In the genomic region with DNA sequence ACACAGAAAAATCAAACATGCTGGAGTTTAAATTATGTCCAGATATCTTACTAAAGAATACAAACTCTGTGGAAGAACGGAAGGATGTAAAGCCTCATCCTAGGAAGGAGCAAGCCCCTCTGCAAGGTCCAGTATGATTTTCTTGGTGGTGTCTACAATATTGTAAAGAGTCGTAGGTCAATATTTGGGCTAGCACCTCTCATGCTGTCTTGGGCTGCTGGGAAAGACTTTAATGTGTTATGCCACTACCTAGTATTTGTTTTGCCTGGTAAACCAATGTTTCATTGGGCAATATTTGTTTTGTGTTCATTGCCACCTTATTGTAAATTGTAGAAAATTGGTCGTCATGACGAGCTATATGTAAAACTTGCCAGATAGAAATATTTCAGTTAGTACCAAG, we compare ENCODE assay signal across 2 cellular contexts.
TF ChIP-seq lines count a peak whose summit lies in the region.

No MANE protein-coding gene starts in this region.

TF ChIP-seq in HepG2, 621 proteins besides CTCF, POLR2A, EP300 and RAD21:
- no peak for TF ChIP-seq BHLHE40 (IDR thresholded peaks at IDR 0.05; ENCODE audit: low read length)
- peak; percentile 36; the same call in 1 of the 2 replicates for TF ChIP-seq BCL6 (CRISPR knock-in tag; IDR thresholded peaks at IDR 0.05)

TF ChIP-seq in GM12891, 5 proteins besides CTCF, POLR2A, EP300 and RAD21:
- TF ChIP-seq POU2F2 (IDR thresholded peaks at IDR 0.05; ENCODE audit: low read depth, low read length): no peak
- no peak for TF ChIP-seq TAF1 (IDR thresholded peaks at IDR 0.05; ENCODE audit: low read depth, low read length)
- no peak for TF ChIP-seq PAX5 (IDR thresholded peaks at IDR 0.05; ENCODE audit: insufficient read depth, low read length, severe bottlenecking)
- no peak for TF ChIP-seq SPI1 (IDR thresholded peaks at IDR 0.05; ENCODE audit: low read depth, low read length)
- TF ChIP-seq POLR2AphosphoS5 (IDR thresholded peaks at IDR 0.05; ENCODE audit: low read depth, low read length): no peak
TF ChIP-seq in GM12891: peak in this region for 0.
